33 cellular contexts compared by ENCODE assay signal in the genomic region with DNA sequence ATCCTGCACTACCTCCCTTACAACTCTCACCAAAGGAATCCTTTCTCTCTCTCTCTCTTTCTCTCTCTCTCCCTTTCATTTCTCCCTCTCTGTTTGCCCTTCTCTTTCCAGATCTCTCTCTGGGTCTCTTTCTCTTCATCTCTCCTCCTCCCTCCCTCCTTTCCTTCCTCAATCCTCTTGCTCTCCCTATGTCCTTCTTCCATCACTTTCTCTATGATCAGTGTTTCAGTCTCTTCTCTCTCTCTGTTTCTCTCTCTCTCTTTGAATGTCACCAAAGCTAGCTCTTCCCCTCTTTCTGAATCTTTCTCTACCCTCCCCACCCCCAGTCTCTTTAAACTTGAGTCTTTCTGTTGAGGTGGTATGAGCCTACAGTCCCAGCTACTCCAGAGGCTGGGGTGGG. TPM values are rescaled to one million over a fixed set of nuclear protein-coding genes. Genes with fewer than 3 reads are reported as not detected.
"Had no signal": no experiment of that assay in that cellular context is flagged by ENCODE, and none has a peak within 500 bp of the region (broad histone marks: within the 10 kb centered on the region; RNA-seq: fewer than 3 reads in every experiment).

No MANE protein-coding gene starts in this region.

- ATAC-seq: mucosa of descending colon; naive thymus-derived CD4-positive, alpha-beta T cell; natural killer cell treated with Interleukin-12 subunit alpha and Interleukin-12 subunit beta and Interleukin-15 and Interleukin-18, amount 100 ng/mL, for 72 hours; stimulated activated memory B cell treated with anti-CD40 and anti-IgM and Interleukin-4, amounts not matched to agents 10 μg/mL and 1 μg/mL and 100 μg/mL, for 72 hours; stimulated activated naive CD8-positive, alpha-beta T cell treated with anti-CD3 and anti-CD28 coated beads, Interleukin-15, Interleukin-2, amounts not matched to agents 100 U/mL and 50 U/mL, for 24 hours had no signal

- DNase-seq: islet precursor cell; left ventricle myocardium inferior; midbrain; mucosa of descending colon; naive thymus-derived CD4-positive, alpha-beta T cell; ovary; right lobe of liver; stimulated activated CD4-positive, alpha-beta T cell treated with anti-CD3 and anti-CD28 coated beads, Interleukin-1b, Interleukin-23, amount 100 ng/mL, for 48 hours; stimulated activated CD4-positive, alpha-beta T cell treated with anti-CD3 and anti-CD28 coated beads, Interleukin-2, amount 100 ng/mL, for 48 hours; stimulated activated CD4-positive, alpha-beta T cell treated with anti-CD3 and anti-CD28 coated beads, Interleukin-4, amount 100 ng/mL, for 4 hours; stimulated activated CD8-positive, alpha-beta memory T cell treated with anti-CD3 and anti-CD28 coated beads, Interleukin-4, amount 100 ng/mL, for 48 hours; stimulated activated naive CD8-positive, alpha-beta T cell treated with anti-CD3 and anti-CD28 coated beads, Interleukin-15, Interleukin-2, amounts not matched to agents 100 U/mL and 50 U/mL, for 24 hours; stomach; testis; thyroid gland; transverse colon; upper lobe of left lung had no signal

- H3K36me3 ChIP-seq: left ventricle myocardium inferior, ovary, right atrium auricular region, right lobe of liver, stomach, thyroid gland, transverse colon, upper lobe of left lung, vagina had no signal

- H3K4me2 ChIP-seq: smooth muscle cell had no signal

- H3K27ac ChIP-seq: left ventricle myocardium inferior, ovary, right atrium auricular region, right lobe of liver, stomach, testis, thyroid gland, transverse colon, upper lobe of left lung, vagina had no signal

- H3K4me3 ChIP-seq: left ventricle myocardium inferior, lung, mucosa of descending colon, ovary, right atrium auricular region, right lobe of liver, smooth muscle cell, stomach, testis, thyroid gland, transverse colon, upper lobe of left lung, vagina had no signal

- H3K9me3 ChIP-seq: left ventricle myocardium inferior, mucosa of descending colon, ovary, right atrium auricular region, right lobe of liver, stomach, testis, thyroid gland, transverse colon, upper lobe of left lung, vagina had no signal

- H3K4me1 ChIP-seq: left ventricle myocardium inferior, right atrium auricular region, right lobe of liver, stomach, testis, transverse colon, upper lobe of left lung, vagina had no signal

- H3K27me3 ChIP-seq: ovary, right atrium auricular region, testis, thyroid gland, upper lobe of left lung, vagina had no signal

RNA-seq across cellular contexts. Expression of a gene that starts 19.8 kb away (rescaled TPM):
- total RNA-seq: kidney epithelial cell; left ventricle myocardium inferior; lung; mesenteric fat pad; myocyte; naive thymus-derived CD4-positive, alpha-beta T cell; natural killer cell treated with Interleukin-12 subunit alpha and Interleukin-12 subunit beta and Interleukin-15 and Interleukin-18, amount 100 ng/mL, for 72 hours; omental fat pad; progenitor cell of endocrine pancreas; pulmonary artery endothelial cell; renal cortical epithelial cell; right atrium auricular region; right lobe of liver; skeletal muscle tissue; smooth muscle cell; stomach; upper lobe of left lung; urinary bladder; vagina had no signal
- polyA plus RNA-seq: naive thymus-derived CD4-positive, alpha-beta T cell; neural cell; ovary; stomach; urinary bladder had no signal

RNA-seq across cellular contexts. Expression of a gene that starts 21.8 kb away (rescaled TPM):
- total RNA-seq: left ventricle myocardium inferior; mesenteric fat pad; mucosa of descending colon; myocyte; naive thymus-derived CD4-positive, alpha-beta T cell; natural killer cell treated with Interleukin-12 subunit alpha and Interleukin-12 subunit beta and Interleukin-15 and Interleukin-18, amount 100 ng/mL, for 72 hours; progenitor cell of endocrine pancreas; pulmonary artery endothelial cell; right lobe of liver; skeletal muscle tissue; stomach; transverse colon; urinary bladder had no signal
- polyA plus RNA-seq: naive thymus-derived CD4-positive, alpha-beta T cell; neural cell; ovary; urinary bladder had no signal

RNA-seq across cellular contexts. Expression of a gene that starts 38.4 kb away (rescaled TPM):
- total RNA-seq: left ventricle myocardium inferior; lung; mesenteric fat pad; mucosa of descending colon; myocyte; naive thymus-derived CD4-positive, alpha-beta T cell; natural killer cell treated with Interleukin-12 subunit alpha and Interleukin-12 subunit beta and Interleukin-15 and Interleukin-18, amount 100 ng/mL, for 72 hours; omental fat pad; pulmonary artery endothelial cell; right atrium auricular region; right lobe of liver; skeletal muscle tissue; stomach; thyroid gland; transverse colon; upper lobe of left lung; urinary bladder had no signal
- polyA plus RNA-seq: lung; naive thymus-derived CD4-positive, alpha-beta T cell; neural cell; urinary bladder had no signal

RNA-seq across cellular contexts. Expression of a gene that starts 52.7 kb away (rescaled TPM):
- total RNA-seq: left ventricle myocardium inferior; mesenteric fat pad; mucosa of descending colon; myocyte; naive thymus-derived CD4-positive, alpha-beta T cell; natural killer cell treated with Interleukin-12 subunit alpha and Interleukin-12 subunit beta and Interleukin-15 and Interleukin-18, amount 100 ng/mL, for 72 hours; progenitor cell of endocrine pancreas; pulmonary artery endothelial cell; right lobe of liver; skeletal muscle tissue; smooth muscle cell; stomach; transverse colon had no signal
- polyA plus RNA-seq: naive thymus-derived CD4-positive, alpha-beta T cell; neural cell had no signal

RNA-seq across cellular contexts. Expression of a gene that starts 57.8 kb away (rescaled TPM):
- total RNA-seq: kidney epithelial cell; left ventricle myocardium inferior; lung; mesenteric fat pad; myocyte; naive thymus-derived CD4-positive, alpha-beta T cell; natural killer cell treated with Interleukin-12 subunit alpha and Interleukin-12 subunit beta and Interleukin-15 and Interleukin-18, amount 100 ng/mL, for 72 hours; omental fat pad; ovary; progenitor cell of endocrine pancreas; pulmonary artery endothelial cell; renal cortical epithelial cell; right atrium auricular region; right lobe of liver; skeletal muscle tissue; smooth muscle cell; upper lobe of left lung; urinary bladder; vagina had no signal
- polyA plus RNA-seq: lung; naive thymus-derived CD4-positive, alpha-beta T cell; neural cell; ovary; smooth muscle cell; stomach; urinary bladder had no signal
